In the genomic region with DNA sequence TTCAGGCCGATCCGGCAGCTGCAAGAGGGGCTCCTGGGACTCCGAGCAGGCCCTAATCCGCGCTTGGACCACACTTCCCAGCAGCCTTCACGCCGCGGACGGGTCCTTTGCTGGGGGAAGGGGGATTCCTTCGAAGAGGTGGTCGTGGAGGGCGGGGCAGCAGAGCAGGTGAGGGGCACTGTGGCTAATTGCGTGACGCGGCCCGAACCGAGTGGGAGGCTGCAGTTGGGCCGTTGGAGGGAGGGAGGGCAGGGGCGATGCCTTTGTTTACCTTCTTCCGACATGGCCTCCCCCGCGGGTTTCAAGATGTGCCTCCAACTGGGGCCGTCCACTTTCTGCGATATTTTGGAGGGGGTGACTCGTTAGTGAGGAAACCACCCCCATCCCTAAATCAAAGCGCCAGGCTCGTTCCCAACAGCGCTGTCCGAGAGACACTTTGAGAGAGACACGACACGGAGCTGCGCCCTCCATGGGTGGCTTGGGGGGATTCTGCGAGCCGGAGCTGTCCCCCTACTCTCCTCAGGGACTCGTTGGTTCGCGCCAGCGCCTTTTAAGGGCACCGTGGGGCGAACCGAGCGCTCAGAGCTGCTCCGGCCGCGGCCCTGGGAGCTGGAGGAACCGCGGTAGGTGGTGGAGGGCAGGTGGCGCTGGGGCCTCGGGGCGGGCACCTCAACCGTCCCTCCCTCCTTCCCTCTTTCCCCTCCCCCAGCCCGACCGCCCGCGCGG, we compare ENCODE assay signal across 1 cellular context.
TF ChIP-seq lines count a peak whose summit lies in the region.

A gene (plus strand): TSS at position 582 of the 726 bp plus-strand sequence. CDS start 3,070 bp downstream, outside the sequence.

TF ChIP-seq in K562, 482 proteins besides CTCF, POLR2A, EP300 and RAD21 (continued from another document and continues in another):
- TF ChIP-seq, protein P1, sequence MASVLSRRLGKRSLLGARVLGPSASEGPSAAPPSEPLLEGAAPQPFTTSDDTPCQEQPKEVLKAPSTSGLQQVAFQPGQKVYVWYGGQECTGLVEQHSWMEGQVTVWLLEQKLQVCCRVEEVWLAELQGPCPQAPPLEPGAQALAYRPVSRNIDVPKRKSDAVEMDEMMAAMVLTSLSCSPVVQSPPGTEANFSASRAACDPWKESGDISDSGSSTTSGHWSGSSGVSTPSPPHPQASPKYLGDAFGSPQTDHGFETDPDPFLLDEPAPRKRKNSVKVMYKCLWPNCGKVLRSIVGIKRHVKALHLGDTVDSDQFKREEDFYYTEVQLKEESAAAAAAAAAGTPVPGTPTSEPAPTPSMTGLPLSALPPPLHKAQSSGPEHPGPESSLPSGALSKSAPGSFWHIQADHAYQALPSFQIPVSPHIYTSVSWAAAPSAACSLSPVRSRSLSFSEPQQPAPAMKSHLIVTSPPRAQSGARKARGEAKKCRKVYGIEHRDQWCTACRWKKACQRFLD (CRISPR knock-in tag; IDR thresholded peaks at IDR 0.05) = peak; percentile 8; the same call in 1 of the 2 replicates
- TF ChIP-seq PYGO2 (tag; IDR thresholded peaks at IDR 0.05) (no peak), ZNF143 (CRISPR knock-in tag; IDR thresholded peaks at IDR 0.05) (peak; percentile 95), JUN (IDR thresholded peaks at IDR 0.05; ENCODE audit: borderline replicate concordance, low read depth, low read length) (peak; percentile 38; the same call in 1 of the 2 replicates), JUN (CRISPR knock-in tag; IDR thresholded peaks at IDR 0.05; ENCODE audit: borderline replicate concordance) (no peak), ZBTB17 (CRISPR knock-in tag; IDR thresholded peaks at IDR 0.05) (peak; percentile 86), TOE1 (IDR thresholded peaks at IDR 0.05; ENCODE audit: borderline replicate concordance) (peak; percentile 100), TOE1 (CRISPR knock-in tag; IDR thresholded peaks at IDR 0.05; ENCODE audit: borderline replicate concordance, low read depth) (0 out of 2 replicates have a peak, but pooled peaks have one; percentile 70), RBM25 (IDR thresholded peaks at IDR 0.05; ENCODE audit: low read depth, low read length, severe bottlenecking) (no peak), ATF1 (CRISPR knock-in tag; IDR thresholded peaks at IDR 0.05) (peak; percentile 33), ATF1 (tag; IDR thresholded peaks at IDR 0.05) (peak; percentile 7), ZNF444 (CRISPR knock-in tag; IDR thresholded peaks at IDR 0.05) (peak; percentile 86; the same call in 1 of the 2 replicates), KDM2B (CRISPR knock-in tag; IDR thresholded peaks at IDR 0.05) (no peak), NELFE (IDR thresholded peaks at IDR 0.05; ENCODE audit: insufficient read depth, insufficient read length) (peak; percentile 98), ZC3H11A (IDR thresholded peaks at IDR 0.05; ENCODE audit: low read depth, low read length) (no peak), ZNF551 (CRISPR knock-in tag; IDR thresholded peaks at IDR 0.05) (no peak), DDX20 (tag; IDR thresholded peaks at IDR 0.05; ENCODE audit: low read depth) (no peak), ZNF384 (IDR thresholded peaks at IDR 0.05; ENCODE audit: low read depth, low read length) (no peak), TSC22D4 (tag; IDR thresholded peaks at IDR 0.05) (no peak), KDM4B (IDR thresholded peaks at IDR 0.05; ENCODE audit: borderline replicate concordance in 2 of 2, low read depth in 1 of 2) (peak in 1 of 2 experiments; percentile 64; a peak in 1 of 4 replicates), SUPT5H (IDR thresholded peaks at IDR 0.05) (peak; percentile 99), ILF3 (IDR thresholded peaks at IDR 0.05; ENCODE audit: borderline replicate concordance) (peak; percentile 90; the same call in 1 of the 2 replicates), MXI1 (IDR thresholded peaks at IDR 0.05; ENCODE audit: low read depth, low read length) (peak; percentile 22; the same call in 1 of the 2 replicates), ZNF140 (CRISPR knock-in tag; IDR thresholded peaks at IDR 0.05) (no peak), NR4A1 (CRISPR knock-in tag; IDR thresholded peaks at IDR 0.05) (no peak), NR4A1 (tag; IDR thresholded peaks at IDR 0.05) (0 out of 2 replicates have a peak, but pooled peaks have one; percentile 4), NCOA2 (IDR thresholded peaks at IDR 0.05; ENCODE audit: partially characterized antibody in 2 of 2) (peak in 1 of 2 experiments; percentile 94), ASH1L (IDR thresholded peaks at IDR 0.05; ENCODE audit: borderline replicate concordance, low read depth, partially characterized antibody) (peak; percentile 91), PCBP1 (IDR thresholded peaks at IDR 0.05; ENCODE audit: low read depth, low read length, poor library complexity, severe bottlenecking) (peak; percentile 99), EGR1 (conservative IDR thresholded peaks at IDR 0.05) (peak; percentile 71), FUS (optimal IDR thresholded peaks at IDR 0.05; ENCODE audit: low read depth, low read length) (peak; percentile 98)
- TF ChIP-seq, protein P2, sequence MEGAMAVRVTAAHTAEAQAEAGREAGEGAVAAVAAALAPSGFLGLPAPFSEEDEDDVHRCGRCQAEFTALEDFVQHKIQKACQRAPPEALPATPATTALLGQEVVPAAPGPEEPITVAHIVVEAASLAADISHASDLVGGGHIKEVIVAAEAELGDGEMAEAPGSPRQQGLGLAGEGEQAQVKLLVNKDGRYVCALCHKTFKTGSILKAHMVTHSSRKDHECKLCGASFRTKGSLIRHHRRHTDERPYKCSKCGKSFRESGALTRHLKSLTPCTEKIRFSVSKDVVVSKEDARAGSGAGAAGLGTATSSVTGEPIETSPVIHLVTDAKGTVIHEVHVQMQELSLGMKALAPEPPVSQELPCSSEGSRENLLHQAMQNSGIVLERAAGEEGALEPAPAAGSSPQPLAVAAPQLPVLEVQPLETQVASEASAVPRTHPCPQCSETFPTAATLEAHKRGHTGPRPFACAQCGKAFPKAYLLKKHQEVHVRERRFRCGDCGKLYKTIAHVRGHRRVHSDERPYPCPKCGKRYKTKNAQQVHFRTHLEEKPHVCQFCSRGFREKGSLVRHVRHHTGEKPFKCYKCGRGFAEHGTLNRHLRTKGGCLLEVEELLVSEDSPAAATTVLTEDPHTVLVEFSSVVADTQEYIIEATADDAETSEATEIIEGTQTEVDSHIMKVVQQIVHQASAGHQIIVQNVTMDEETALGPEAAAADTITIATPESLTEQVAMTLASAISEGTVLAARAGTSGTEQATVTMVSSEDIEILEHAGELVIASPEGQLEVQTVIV (CRISPR knock-in tag; IDR thresholded peaks at IDR 0.05; ENCODE audit: borderline replicate concordance) = no peak
- TF ChIP-seq, protein P3, sequence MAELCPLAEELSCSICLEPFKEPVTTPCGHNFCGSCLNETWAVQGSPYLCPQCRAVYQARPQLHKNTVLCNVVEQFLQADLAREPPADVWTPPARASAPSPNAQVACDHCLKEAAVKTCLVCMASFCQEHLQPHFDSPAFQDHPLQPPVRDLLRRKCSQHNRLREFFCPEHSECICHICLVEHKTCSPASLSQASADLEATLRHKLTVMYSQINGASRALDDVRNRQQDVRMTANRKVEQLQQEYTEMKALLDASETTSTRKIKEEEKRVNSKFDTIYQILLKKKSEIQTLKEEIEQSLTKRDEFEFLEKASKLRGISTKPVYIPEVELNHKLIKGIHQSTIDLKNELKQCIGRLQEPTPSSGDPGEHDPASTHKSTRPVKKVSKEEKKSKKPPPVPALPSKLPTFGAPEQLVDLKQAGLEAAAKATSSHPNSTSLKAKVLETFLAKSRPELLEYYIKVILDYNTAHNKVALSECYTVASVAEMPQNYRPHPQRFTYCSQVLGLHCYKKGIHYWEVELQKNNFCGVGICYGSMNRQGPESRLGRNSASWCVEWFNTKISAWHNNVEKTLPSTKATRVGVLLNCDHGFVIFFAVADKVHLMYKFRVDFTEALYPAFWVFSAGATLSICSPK (IDR thresholded peaks at IDR 0.05; ENCODE audit: borderline replicate concordance) = no peak
- TF ChIP-seq, protein P4, sequence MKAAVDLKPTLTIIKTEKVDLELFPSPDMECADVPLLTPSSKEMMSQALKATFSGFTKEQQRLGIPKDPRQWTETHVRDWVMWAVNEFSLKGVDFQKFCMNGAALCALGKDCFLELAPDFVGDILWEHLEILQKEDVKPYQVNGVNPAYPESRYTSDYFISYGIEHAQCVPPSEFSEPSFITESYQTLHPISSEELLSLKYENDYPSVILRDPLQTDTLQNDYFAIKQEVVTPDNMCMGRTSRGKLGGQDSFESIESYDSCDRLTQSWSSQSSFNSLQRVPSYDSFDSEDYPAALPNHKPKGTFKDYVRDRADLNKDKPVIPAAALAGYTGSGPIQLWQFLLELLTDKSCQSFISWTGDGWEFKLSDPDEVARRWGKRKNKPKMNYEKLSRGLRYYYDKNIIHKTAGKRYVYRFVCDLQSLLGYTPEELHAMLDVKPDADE (conservative IDR thresholded peaks at IDR 0.05; ENCODE audit: control insufficient read depth, low read depth, low read length) = peak; percentile 93
- TF ChIP-seq, protein P5, sequence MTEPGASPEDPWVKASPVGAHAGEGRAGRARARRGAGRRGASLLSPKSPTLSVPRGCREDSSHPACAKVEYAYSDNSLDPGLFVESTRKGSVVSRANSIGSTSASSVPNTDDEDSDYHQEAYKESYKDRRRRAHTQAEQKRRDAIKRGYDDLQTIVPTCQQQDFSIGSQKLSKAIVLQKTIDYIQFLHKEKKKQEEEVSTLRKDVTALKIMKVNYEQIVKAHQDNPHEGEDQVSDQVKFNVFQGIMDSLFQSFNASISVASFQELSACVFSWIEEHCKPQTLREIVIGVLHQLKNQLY (CRISPR knock-in tag; conservative IDR thresholded peaks at IDR 0.05) = no peak
- TF ChIP-seq, protein P6, sequence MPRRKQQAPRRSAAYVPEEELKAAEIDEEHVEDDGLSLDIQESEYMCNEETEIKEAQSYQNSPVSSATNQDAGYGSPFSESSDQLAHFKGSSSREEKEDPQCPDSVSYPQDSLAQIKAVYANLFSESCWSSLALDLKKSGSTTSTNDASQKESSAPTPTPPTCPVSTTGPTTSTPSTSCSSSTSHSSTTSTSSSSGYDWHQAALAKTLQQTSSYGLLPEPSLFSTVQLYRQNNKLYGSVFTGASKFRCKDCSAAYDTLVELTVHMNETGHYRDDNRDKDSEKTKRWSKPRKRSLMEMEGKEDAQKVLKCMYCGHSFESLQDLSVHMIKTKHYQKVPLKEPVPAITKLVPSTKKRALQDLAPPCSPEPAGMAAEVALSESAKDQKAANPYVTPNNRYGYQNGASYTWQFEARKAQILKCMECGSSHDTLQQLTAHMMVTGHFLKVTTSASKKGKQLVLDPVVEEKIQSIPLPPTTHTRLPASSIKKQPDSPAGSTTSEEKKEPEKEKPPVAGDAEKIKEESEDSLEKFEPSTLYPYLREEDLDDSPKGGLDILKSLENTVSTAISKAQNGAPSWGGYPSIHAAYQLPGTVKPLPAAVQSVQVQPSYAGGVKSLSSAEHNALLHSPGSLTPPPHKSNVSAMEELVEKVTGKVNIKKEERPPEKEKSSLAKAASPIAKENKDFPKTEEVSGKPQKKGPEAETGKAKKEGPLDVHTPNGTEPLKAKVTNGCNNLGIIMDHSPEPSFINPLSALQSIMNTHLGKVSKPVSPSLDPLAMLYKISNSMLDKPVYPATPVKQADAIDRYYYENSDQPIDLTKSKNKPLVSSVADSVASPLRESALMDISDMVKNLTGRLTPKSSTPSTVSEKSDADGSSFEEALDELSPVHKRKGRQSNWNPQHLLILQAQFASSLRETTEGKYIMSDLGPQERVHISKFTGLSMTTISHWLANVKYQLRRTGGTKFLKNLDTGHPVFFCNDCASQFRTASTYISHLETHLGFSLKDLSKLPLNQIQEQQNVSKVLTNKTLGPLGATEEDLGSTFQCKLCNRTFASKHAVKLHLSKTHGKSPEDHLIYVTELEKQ (CRISPR knock-in tag; IDR thresholded peaks at IDR 0.05) = no peak
- TF ChIP-seq, protein P7, sequence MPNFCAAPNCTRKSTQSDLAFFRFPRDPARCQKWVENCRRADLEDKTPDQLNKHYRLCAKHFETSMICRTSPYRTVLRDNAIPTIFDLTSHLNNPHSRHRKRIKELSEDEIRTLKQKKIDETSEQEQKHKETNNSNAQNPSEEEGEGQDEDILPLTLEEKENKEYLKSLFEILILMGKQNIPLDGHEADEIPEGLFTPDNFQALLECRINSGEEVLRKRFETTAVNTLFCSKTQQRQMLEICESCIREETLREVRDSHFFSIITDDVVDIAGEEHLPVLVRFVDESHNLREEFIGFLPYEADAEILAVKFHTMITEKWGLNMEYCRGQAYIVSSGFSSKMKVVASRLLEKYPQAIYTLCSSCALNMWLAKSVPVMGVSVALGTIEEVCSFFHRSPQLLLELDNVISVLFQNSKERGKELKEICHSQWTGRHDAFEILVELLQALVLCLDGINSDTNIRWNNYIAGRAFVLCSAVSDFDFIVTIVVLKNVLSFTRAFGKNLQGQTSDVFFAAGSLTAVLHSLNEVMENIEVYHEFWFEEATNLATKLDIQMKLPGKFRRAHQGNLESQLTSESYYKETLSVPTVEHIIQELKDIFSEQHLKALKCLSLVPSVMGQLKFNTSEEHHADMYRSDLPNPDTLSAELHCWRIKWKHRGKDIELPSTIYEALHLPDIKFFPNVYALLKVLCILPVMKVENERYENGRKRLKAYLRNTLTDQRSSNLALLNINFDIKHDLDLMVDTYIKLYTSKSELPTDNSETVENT (CRISPR knock-in tag; IDR thresholded peaks at IDR 0.05) = peak; percentile 90
- TF ChIP-seq, protein P8, sequence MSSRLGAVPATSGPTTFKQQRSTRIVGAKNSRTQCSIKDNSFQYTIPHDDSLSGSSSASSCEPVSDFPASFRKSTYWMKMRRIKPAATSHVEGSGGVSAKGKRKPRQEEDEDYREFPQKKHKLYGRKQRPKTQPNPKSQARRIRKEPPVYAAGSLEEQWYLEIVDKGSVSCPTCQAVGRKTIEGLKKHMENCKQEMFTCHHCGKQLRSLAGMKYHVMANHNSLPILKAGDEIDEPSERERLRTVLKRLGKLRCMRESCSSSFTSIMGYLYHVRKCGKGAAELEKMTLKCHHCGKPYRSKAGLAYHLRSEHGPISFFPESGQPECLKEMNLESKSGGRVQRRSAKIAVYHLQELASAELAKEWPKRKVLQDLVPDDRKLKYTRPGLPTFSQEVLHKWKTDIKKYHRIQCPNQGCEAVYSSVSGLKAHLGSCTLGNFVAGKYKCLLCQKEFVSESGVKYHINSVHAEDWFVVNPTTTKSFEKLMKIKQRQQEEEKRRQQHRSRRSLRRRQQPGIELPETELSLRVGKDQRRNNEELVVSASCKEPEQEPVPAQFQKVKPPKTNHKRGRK (tag; IDR thresholded peaks at IDR 0.05) = no peak
- TF ChIP-seq, protein P9, sequence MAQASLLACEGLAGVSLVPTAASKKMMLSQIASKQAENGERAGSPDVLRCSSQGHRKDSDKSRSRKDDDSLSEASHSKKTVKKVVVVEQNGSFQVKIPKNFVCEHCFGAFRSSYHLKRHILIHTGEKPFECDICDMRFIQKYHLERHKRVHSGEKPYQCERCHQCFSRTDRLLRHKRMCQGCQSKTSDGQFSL (CRISPR knock-in tag; IDR thresholded peaks at IDR 0.05) = 0 out of 2 replicates have a peak, but pooled peaks have one; percentile 82
- TF ChIP-seq, protein P9 (tag; IDR thresholded peaks at IDR 0.05) = peak in 1 of 2 experiments; percentile 52; a peak in 1 of 4 replicates
- TF ChIP-seq, protein P10, sequence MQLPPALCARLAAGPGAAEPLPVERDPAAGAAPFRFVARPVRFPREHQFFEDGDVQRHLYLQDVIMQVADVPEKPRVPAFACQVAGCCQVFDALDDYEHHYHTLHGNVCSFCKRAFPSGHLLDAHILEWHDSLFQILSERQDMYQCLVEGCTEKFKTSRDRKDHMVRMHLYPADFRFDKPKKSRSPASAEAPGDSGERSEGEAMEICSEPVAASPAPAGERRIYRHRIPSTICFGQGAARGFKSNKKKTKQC (CRISPR knock-in tag; IDR thresholded peaks at IDR 0.05) = peak; percentile 93
